15 cellular contexts compared by ENCODE assay signal in the genomic region with DNA sequence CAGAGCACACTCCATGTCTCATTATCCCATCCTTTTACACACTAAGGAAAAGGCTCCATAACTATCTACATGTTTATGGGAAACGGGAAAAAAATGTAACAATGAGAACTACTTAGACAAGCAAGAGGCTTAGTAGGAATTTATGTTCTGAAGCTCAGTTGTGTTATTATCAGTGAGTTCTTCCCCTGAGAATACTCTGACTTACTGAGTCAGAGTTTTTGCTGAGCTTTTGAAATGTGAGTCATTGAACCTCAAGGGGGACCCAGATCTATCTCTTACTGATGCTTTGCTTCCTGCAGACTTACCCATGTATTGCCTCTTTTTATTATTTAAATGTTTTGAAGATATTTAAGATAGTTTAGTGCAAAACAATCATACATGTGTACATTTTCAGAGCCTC. TPM values are rescaled to one million over a fixed set of nuclear protein-coding genes. Genes with fewer than 3 reads are reported as not detected.
DNase-seq lines count a peak whose midpoint lies in the region; ATAC-seq and TF ChIP-seq lines count a peak whose summit lies in the region.
"Had no signal": no experiment of that assay in that cellular context is flagged by ENCODE, and none has a peak within 500 bp of the region (broad histone marks: within the 10 kb centered on the region; RNA-seq: fewer than 3 reads in every experiment).

No MANE protein-coding gene starts in this region.

- H2BK5ac ChIP-seq in IMR-90 (ENCODE audit: low read depth, low read length, poor library complexity, severe bottlenecking) = no peak overlapping the region

- no peak overlapping the region for H4K8ac ChIP-seq in IMR-90 (ENCODE audit: low read depth in 2 of 2, low read length in 2 of 2)

- H3K4me3 ChIP-seq in IMR-90 (ENCODE audit: insufficient read depth, low read depth, low read length) (no peak overlapping the region), lower leg skin (ENCODE audit: low read depth, poor library complexity, severe bottlenecking) (no peak overlapping the region)

- no CpG with 5 or more reads among the region's 1 CpG for WGBS in IMR-90 (ENCODE audit: extremely low coverage in 2 of 2, insufficient read length in 1 of 2), 2 experiments
- WGBS in lower leg skin, 2 donors = 71 to 81% methylated on average over 1 of the region's 1 CpG

- no peaks in the 10 kb centered on the region for H3K79me1 ChIP-seq in IMR-90 (ENCODE audit: low read depth in 1 of 2, low read length in 2 of 2)

- CTCF ChIA-PET in IMR-90 (lab: Yijun Ruan, JAX) = no interaction called here

- ATAC-seq in IMR-90 (ENCODE audit: low read depth) = peak; percentile 89
- no peak for ATAC-seq in Right ventricle myocardium inferior

- no peak overlapping the region for H2BK15ac ChIP-seq in IMR-90 (ENCODE audit: low read depth, low read length)

- no peak overlapping the region for H2BK20ac ChIP-seq in IMR-90 (ENCODE audit: low read depth, low read length)

- no peak overlapping the region for H3K14ac ChIP-seq in IMR-90 (replicated peaks; ENCODE audit: low read depth, low read length)

- H4K5ac ChIP-seq in IMR-90 (ENCODE audit: low read depth, low read length) = no peak overlapping the region

- no peak overlapping the region for H2AFZ ChIP-seq in IMR-90 (replicated peaks; ENCODE audit: low read length, poor library complexity)

- no peaks in the 10 kb centered on the region for H3K4me1 ChIP-seq in IMR-90 (ENCODE audit: control insufficient read depth, insufficient read depth, low read length)
- H3K4me1 ChIP-seq: Caco-2 had no signal

- no TSS peak for BruUV-seq in IMR-90 (replicated peaks; lab: Mats Ljungman, UMichigan)

- H3K4me2 ChIP-seq in IMR-90 (ENCODE audit: low read depth, low read length) = no peak overlapping the region

- H3K4ac ChIP-seq in IMR-90 (ENCODE audit: low read depth, low read length) = no peak overlapping the region

- no peaks in the 10 kb centered on the region for H3K9me1 ChIP-seq in IMR-90 (ENCODE audit: insufficient read depth, low read length)

- TF ChIP-seq POLR2A in IMR-90 (IDR thresholded peaks at IDR 0.05; ENCODE audit: low read depth, low read length) (no peak), lower leg skin (IDR thresholded peaks at IDR 0.05) (no peak)

- dilution Hi-C loops in IMR-90 (cut with HindIII; ENCODE audit: low sequenced_read_pairs, unreplicated experiment) = no loop called here

- H4K91ac ChIP-seq in IMR-90 (ENCODE audit: insufficient read depth, low read depth, low read length) = no peak overlapping the region

- no peak overlapping the region for H2BK120ac ChIP-seq in IMR-90 (ENCODE audit: low read depth, low read length)

- H4K20me1 ChIP-seq in IMR-90 (ENCODE audit: insufficient read depth, low read length) = no peaks in the 10 kb centered on the region

- no peak overlapping the region for H3K56ac ChIP-seq in IMR-90 (ENCODE audit: extremely low read depth, insufficient read depth, low read length)

- intact Hi-C loops in IMR-90 (cut with micrococcal nuclease) (loop anchor here (2.0 kb wide), 1 partner anchor 23 kb away; no protein-coding TSS in a partner anchor), lower leg skin (cut with DNase I; ENCODE audit: low total_unique reads) (no loop called here), Right ventricle myocardium inferior (cut with DNase I) (no loop called here)

- no peak overlapping the region for H3K9ac ChIP-seq in IMR-90 (ENCODE audit: low read depth, low read length)

- DNase-seq in EL (peak; percentile 58), IMR-90 (peak; percentile 56), brain pericyte (ENCODE audit: low read depth, low spot score) (peak; percentile 58), non-pigmented ciliary epithelial cell (ENCODE audit: low read depth) (peak; percentile 30), GM20000 (ENCODE audit: low spot score) (no peak), lower leg skin (ENCODE audit: low spot score in 2 of 2) (no peak), NCI-H82 (lab: John Stamatoyannopoulos, UW) (no peak), Right ventricle myocardium inferior (ENCODE audit: missing footprints) (no peak)
- DNase-seq: activated CD8-positive, alpha-beta memory T cell treated with anti-CD3 and anti-CD28 coated beads, Interleukin-2, amount 50 U/mL, for 48 hours; Caco-2; H7; SHP77 had no signal

- no peak overlapping the region for H2AK9ac ChIP-seq in IMR-90 (replicated peaks; ENCODE audit: low read depth, low read length, poor library complexity)

- no peak overlapping the region for H2AK5ac ChIP-seq in IMR-90 (ENCODE audit: low read depth, low read length)

- no peaks in the 10 kb centered on the region for H3K36me3 ChIP-seq in IMR-90 (ENCODE audit: control insufficient read depth, insufficient read depth, low read length)

- no peaks in the 10 kb centered on the region for H3K27me3 ChIP-seq in IMR-90 (ENCODE audit: control insufficient read depth, insufficient read depth, low read length)

- no peaks in the 10 kb centered on the region for H3K9me3 ChIP-seq in IMR-90 (ENCODE audit: control insufficient read depth, insufficient read depth, low read length)
- H3K9me3 ChIP-seq: Caco-2 had no signal

- TF ChIP-seq RAD21 in IMR-90 (IDR thresholded peaks at IDR 0.05; ENCODE audit: low read length) = no peak

- in situ Hi-C loops in IMR-90 (cut with MboI; ENCODE audit: low sequenced_read_pairs) = no loop called here

- H3K18ac ChIP-seq in IMR-90 (ENCODE audit: low read depth, low read length) = no peak overlapping the region

- POLR2A ChIA-PET in IMR-90 (lab: Charles Lee; ENCODE audit: unreplicated experiment) = no interaction called here

- TF ChIP-seq CTCF in IMR-90 (conservative IDR thresholded peaks at IDR 0.05; ENCODE audit: low read depth, low read length) (no peak), GM20000 (IDR thresholded peaks at IDR 0.05; ENCODE audit: extremely low read depth, missing control alignments) (no peak), lower leg skin (IDR thresholded peaks at IDR 0.05) (no peak)

- H3K23ac ChIP-seq in IMR-90 (ENCODE audit: low read depth, low read length) = no peak overlapping the region

- no peak overlapping the region for H3K27ac ChIP-seq in IMR-90 (ENCODE audit: insufficient read depth, low read length)

TF ChIP-seq in IMR-90, 13 proteins besides CTCF, POLR2A, EP300 and RAD21:
- TF ChIP-seq MXI1 (IDR thresholded peaks at IDR 0.05; ENCODE audit: borderline replicate concordance, low read depth, low read length) = no peak
- TF ChIP-seq MAZ (IDR thresholded peaks at IDR 0.05; ENCODE audit: borderline replicate concordance, low read depth, low read length) = no peak
- TF ChIP-seq MAFK (IDR thresholded peaks at IDR 0.05; ENCODE audit: low read depth, low read length) = 0 out of 2 replicates have a peak, but pooled peaks have one; percentile 20

RNA-seq across cellular contexts. Expression of gene CFHR5, which starts 20.1 kb away (rescaled TPM):
- total RNA-seq in IMR-90 (2012; rRNA removed) (not detected in 2 replicates), lower leg skin (not detected), Right ventricle myocardium inferior (not detected)
- not detected in 2 replicates for polyA plus RNA-seq in IMR-90 (2012; rRNA removed)
- not detected in 2 replicates for polyA plus RNA-seq in IMR-90 (2012; cell fraction: cytosol; rRNA removed)
- not detected in 2 replicates for polyA plus RNA-seq in IMR-90 (2012; cell fraction: nucleus; rRNA removed; ENCODE audit: low replicate concordance)
- total RNA-seq: Caco-2, H7, mucosa of gallbladder, pulmonary artery endothelial cell had no signal
- polyA plus RNA-seq: adipose tissue had no signal

RNA-seq across cellular contexts. Expression of gene CFHR2, which starts 53.9 kb away (rescaled TPM):
- not detected in 2 replicates for total RNA-seq in IMR-90 (2012; rRNA removed)
- polyA plus RNA-seq in IMR-90 (2012; rRNA removed) = not detected in 2 replicates
- not detected in 2 replicates for polyA plus RNA-seq in IMR-90 (2012; cell fraction: cytosol; rRNA removed)
- not detected in 2 replicates for polyA plus RNA-seq in IMR-90 (2012; cell fraction: nucleus; rRNA removed; ENCODE audit: low replicate concordance)
- total RNA-seq in lower leg skin = not detected
- total RNA-seq in Right ventricle myocardium inferior = not detected
- total RNA-seq: Caco-2, H7, mucosa of gallbladder, pulmonary artery endothelial cell had no signal
- polyA plus RNA-seq: adipose tissue had no signal

Comparison
In these comparisons a context has a peak if more than half of its experiments do, and no peak if none do; other contexts are left out.
1. DNase-seq: peak in EL (single experiment), IMR-90 (single experiment), brain pericyte (single experiment) and non-pigmented ciliary epithelial cell (single experiment); none in GM20000 (single experiment), lower leg skin (0 of 2), NCI-H82 (single experiment) and Right ventricle myocardium inferior (single experiment).